ENCODE assay signal across 10 cellular contexts in genomic region chr14:75281691-75282000, GRCh38. TPM values are rescaled to one million over a fixed set of nuclear protein-coding genes. Genes with fewer than 3 reads are reported as not detected.
DNase-seq lines count a peak whose midpoint lies in the region; ATAC-seq and TF ChIP-seq lines count a peak whose summit lies in the region.
"Had no signal": no experiment of that assay in that cellular context is flagged by ENCODE, and none has a peak within 500 bp of the region (broad histone marks: within the 10 kb centered on the region; RNA-seq: fewer than 3 reads in every experiment).

No MANE protein-coding gene starts in this region.

- peak in 1 of 2 donors; percentile 3 for TF ChIP-seq POLR2A in gastroesophageal sphincter (IDR thresholded peaks at IDR 0.05)

- no peak overlapping the region for H2AFZ ChIP-seq in trophoblast cell (ENCODE audit: insufficient read depth, low read length, poor library complexity)

- no peak overlapping the region for H3K18ac ChIP-seq in trophoblast cell (ENCODE audit: low read length)

- no peak overlapping the region for H3K27ac ChIP-seq in CD8-positive, alpha-beta T cell (ENCODE audit: low read depth, low read length)
- H3K27ac ChIP-seq in gastroesophageal sphincter (peak overlapping the region in 3 of 4 donors; percentile 97 to 99 (median 99)), trophoblast cell (ENCODE audit: low read depth, low read length) (no peak overlapping the region)

- no peak for TF ChIP-seq CTCF in CD8-positive, alpha-beta T cell (IDR thresholded peaks at IDR 0.05)
- TF ChIP-seq CTCF in gastroesophageal sphincter (IDR thresholded peaks at IDR 0.05) (no peak), mucosa of descending colon (IDR thresholded peaks at IDR 0.05) (no peak)

- H3K79me1 ChIP-seq in trophoblast cell (ENCODE audit: low read length): peaks cover 21% of the 10 kb centered on the region

- H3K4me3 ChIP-seq in CD8-positive, alpha-beta T cell (ENCODE audit: low read depth, low read length): no peak overlapping the region
- H3K4me3 ChIP-seq in gastroesophageal sphincter (peak overlapping the region in 1 of 2 donors; percentile 71), trophoblast cell (ENCODE audit: low read depth, low read length) (no peak overlapping the region), mucosa of descending colon (no peak overlapping the region)

- no peak overlapping the region for H2BK120ac ChIP-seq in trophoblast cell (ENCODE audit: insufficient read depth, low read length, poor library complexity)

- no peak overlapping the region for H4K91ac ChIP-seq in trophoblast cell (ENCODE audit: low read depth, low read length)

- H3K9me3 ChIP-seq in CD8-positive, alpha-beta T cell (ENCODE audit: low read length): no peaks in the 10 kb centered on the region
- H3K9me3 ChIP-seq in gastroesophageal sphincter (no peaks in the 10 kb centered on the region), trophoblast cell (ENCODE audit: insufficient read depth, low read depth, low read length) (no peaks in the 10 kb centered on the region), mucosa of descending colon (no peaks in the 10 kb centered on the region)

- peaks cover 7% of the 10 kb centered on the region for H3K79me2 ChIP-seq in trophoblast cell (ENCODE audit: control insufficient read depth, insufficient read depth, low read length, poor library complexity)

- 77 to 94% methylated on average over 1 of the region's 1 CpG for whole genome bisulfite sequencing in gastroesophageal sphincter (ENCODE audit: low coverage in 1 of 2), 2 donors
- WGBS in trophoblast cell (ENCODE audit: extremely low coverage, insufficient coverage, insufficient read length): no CpG with 5 or more reads among the region's 1 CpG

- no peak overlapping the region for H3K14ac ChIP-seq in trophoblast cell (ENCODE audit: low read length)

- H2BK12ac ChIP-seq in trophoblast cell (ENCODE audit: low read length): no peak overlapping the region

- ATAC-seq in CD8-positive, alpha-beta T cell: no peak
- ATAC-seq in gastroesophageal sphincter: no peak
- ATAC-seq in HG02973 (IDR thresholded peaks at IDR 0.05; ENCODE audit: unreplicated experiment): no peak
- no peak for ATAC-seq in mucosa of descending colon

- no peak overlapping the region for H2BK5ac ChIP-seq in trophoblast cell (ENCODE audit: low read depth, low read length, poor library complexity)

- no peak overlapping the region for H3K9ac ChIP-seq in trophoblast cell (ENCODE audit: low read length)

- no peak overlapping the region for H3K23ac ChIP-seq in trophoblast cell (ENCODE audit: low read length)

- H3K27ac Mint-ChIP-seq in CD8-positive, alpha-beta T cell: no peak overlapping the region
- H3K27ac Mint-ChIP-seq in activated T-helper 1 cell treated with anti-CD3 and anti-CD28 coated beads, Interleukin-12 subunit alpha, Interleukin-12 subunit beta, Interleukin-2, Interleukin-4 antibody, amounts not matched to agents 30 ng/mL and 10 ng/mL and 1 ng/mL, durations not matched to agents 14 hours and 24 hours and 36 hours: no peak overlapping the region
- H3K27ac Mint-ChIP-seq: activated CD4-positive, alpha-beta T cell treated with anti-CD3 and anti-CD28 coated beads, Interleukin-2, amount 10 ng/mL, durations not matched to agents 7 days and 5 days had no signal

- intact Hi-C loops in CD8-positive, alpha-beta T cell (cut with DNase I, micrococcal nuclease): no loop called here
- intact Hi-C loops in activated T-helper 1 cell treated with anti-CD3 and anti-CD28 coated beads, Interleukin-12 subunit alpha, Interleukin-12 subunit beta, Interleukin-2, Interleukin-4 antibody, amounts not matched to agents 30 ng/mL and 10 ng/mL and 1 ng/mL, durations not matched to agents 14 hours and 24 hours and 36 hours (cut with micrococcal nuclease): no loop called here
- intact Hi-C loops in mucosa of descending colon (cut with DNase I, micrococcal nuclease): no loop called here

- CTCF ChIA-PET in CD8-positive, alpha-beta T cell (lab: Charles Lee): interaction anchor here (0.6 to 3.4 kb wide), 7 partner anchors 8 to 231 kb away, joined by 3 to 11 read pairs (median 4); partner anchors contain the start of gene MLH3

- H3K9me3 Mint-ChIP-seq in CD8-positive, alpha-beta T cell: no peaks in the 10 kb centered on the region
- H3K9me3 Mint-ChIP-seq in activated T-helper 1 cell treated with anti-CD3 and anti-CD28 coated beads, Interleukin-12 subunit alpha, Interleukin-12 subunit beta, Interleukin-2, Interleukin-4 antibody, amounts not matched to agents 30 ng/mL and 10 ng/mL and 1 ng/mL, durations not matched to agents 14 hours and 24 hours and 36 hours: no peaks in the 10 kb centered on the region
- H3K9me3 Mint-ChIP-seq: activated CD4-positive, alpha-beta T cell treated with anti-CD3 and anti-CD28 coated beads, Interleukin-2, amount 10 ng/mL, durations not matched to agents 7 days and 5 days had no signal

- peak overlapping the region; percentile 0 for H3K4me2 ChIP-seq in trophoblast cell (ENCODE audit: low read length)

- H3K27me3 ChIP-seq in CD8-positive, alpha-beta T cell (ENCODE audit: insufficient read depth, low read length): peaks cover 5% of the 10 kb centered on the region
- no peaks in the 10 kb centered on the region for H3K27me3 ChIP-seq in gastroesophageal sphincter
- no peaks in the 10 kb centered on the region for H3K27me3 ChIP-seq in trophoblast cell (ENCODE audit: insufficient read depth, low read length)

- H3K4me1 ChIP-seq in CD8-positive, alpha-beta T cell (ENCODE audit: insufficient read depth, low read length): peaks cover 31% of the 10 kb centered on the region
- H3K4me1 ChIP-seq in gastroesophageal sphincter (peaks cover 0 to 38% (median 14%) of the 10 kb centered on the region in 3 donors), trophoblast cell (ENCODE audit: control insufficient read depth in 1 of 2, insufficient read depth in 2 of 2, low read length in 2 of 2) (peaks cover 9 to 23% of the 10 kb centered on the region in 2 experiments), mucosa of descending colon (ENCODE audit: low read depth) (peaks cover 22% of the 10 kb centered on the region)

- no peak overlapping the region for H3K4ac ChIP-seq in trophoblast cell (ENCODE audit: low read depth, low read length)

- H2AK5ac ChIP-seq in trophoblast cell (ENCODE audit: low read length): no peak overlapping the region

- TF ChIP-seq EP300 in gastroesophageal sphincter (IDR thresholded peaks at IDR 0.05): no peak

- H4K8ac ChIP-seq in trophoblast cell (ENCODE audit: low read depth, low read length): no peak overlapping the region

- H3K4me3 Mint-ChIP-seq in CD8-positive, alpha-beta T cell: peak overlapping the region; percentile 97
- peak overlapping the region; percentile 90 for H3K4me3 Mint-ChIP-seq in activated T-helper 1 cell treated with anti-CD3 and anti-CD28 coated beads, Interleukin-12 subunit alpha, Interleukin-12 subunit beta, Interleukin-2, Interleukin-4 antibody, amounts not matched to agents 30 ng/mL and 10 ng/mL and 1 ng/mL, durations not matched to agents 14 hours and 24 hours and 36 hours
- H3K4me3 Mint-ChIP-seq: activated CD4-positive, alpha-beta T cell treated with anti-CD3 and anti-CD28 coated beads, Interleukin-2, amount 10 ng/mL, durations not matched to agents 7 days and 5 days had no signal

- H4K12ac ChIP-seq in trophoblast cell (ENCODE audit: low read depth, low read length): no peak overlapping the region

- peaks cover 13% of the 10 kb centered on the region for H3K27me3 Mint-ChIP-seq in CD8-positive, alpha-beta T cell (ENCODE audit: low read depth)
- H3K27me3 Mint-ChIP-seq in activated T-helper 1 cell treated with anti-CD3 and anti-CD28 coated beads, Interleukin-12 subunit alpha, Interleukin-12 subunit beta, Interleukin-2, Interleukin-4 antibody, amounts not matched to agents 30 ng/mL and 10 ng/mL and 1 ng/mL, durations not matched to agents 14 hours and 24 hours and 36 hours (ENCODE audit: insufficient read depth): peaks cover 41% of the 10 kb centered on the region

- peaks cover 3% of the 10 kb centered on the region for H3K36me3 ChIP-seq in CD8-positive, alpha-beta T cell (ENCODE audit: insufficient read depth, low read length)
- H3K36me3 ChIP-seq in gastroesophageal sphincter: peaks cover 0 to 15% of the 10 kb centered on the region in 2 donors
- peaks cover 10 to 14% of the 10 kb centered on the region in 2 experiments for H3K36me3 ChIP-seq in trophoblast cell (ENCODE audit: control insufficient read depth in 1 of 2, insufficient read depth in 2 of 2, low read length in 2 of 2)
- H3K36me3 ChIP-seq in mucosa of descending colon (ENCODE audit: low read depth): no peaks in the 10 kb centered on the region

- no peak for DNase-seq in CD8-positive, alpha-beta T cell
- DNase-seq in activated T-helper 1 cell treated with anti-CD3 and anti-CD28 coated beads, Interleukin-12 subunit alpha, Interleukin-12 subunit beta, Interleukin-2, Interleukin-4 antibody, amounts not matched to agents 30 ng/mL and 10 ng/mL and 1 ng/mL, durations not matched to agents 14 hours and 24 hours and 36 hours (ENCODE audit: low spot score): no peak
- DNase-seq in trophoblast cell (peak in 1 of 2 donors; percentile 82), mucosa of descending colon (no peak), NCI-H1417 treated with DMSO at 0.1 percent for 48 hours (lab: John Stamatoyannopoulos, UW) (no peak)
- no peak for DNase-seq in activated CD4-positive, alpha-beta T cell treated with anti-CD3 and anti-CD28 coated beads, Interleukin-2, amount 50 U/mL, for 1 hour
- DNase-seq: activated CD4-positive, alpha-beta T cell treated with anti-CD3 and anti-CD28 coated beads, Interleukin-2, amount 10 ng/mL, durations not matched to agents 7 days and 5 days; NCI-H226 had no signal

- H3K4me1 Mint-ChIP-seq in CD8-positive, alpha-beta T cell (ENCODE audit: low read depth): peaks cover 22% of the 10 kb centered on the region
- H3K4me1 Mint-ChIP-seq in activated T-helper 1 cell treated with anti-CD3 and anti-CD28 coated beads, Interleukin-12 subunit alpha, Interleukin-12 subunit beta, Interleukin-2, Interleukin-4 antibody, amounts not matched to agents 30 ng/mL and 10 ng/mL and 1 ng/mL, durations not matched to agents 14 hours and 24 hours and 36 hours (ENCODE audit: low read depth): peaks cover 37% of the 10 kb centered on the region

- H3K36me3 Mint-ChIP-seq in CD8-positive, alpha-beta T cell: peaks cover 29% of the 10 kb centered on the region
- H3K36me3 Mint-ChIP-seq in activated T-helper 1 cell treated with anti-CD3 and anti-CD28 coated beads, Interleukin-12 subunit alpha, Interleukin-12 subunit beta, Interleukin-2, Interleukin-4 antibody, amounts not matched to agents 30 ng/mL and 10 ng/mL and 1 ng/mL, durations not matched to agents 14 hours and 24 hours and 36 hours (ENCODE audit: low read depth): peaks cover 26% of the 10 kb centered on the region

- POLR2A ChIA-PET in CD8-positive, alpha-beta T cell (lab: Charles Lee): interaction anchor here (1.0 to 1.8 kb wide), 2 partner anchors 13 to 34 kb away, joined by 4 to 9 read pairs; no protein-coding TSS in a partner anchor

RNA-seq across cellular contexts. Expression of gene FOS, which starts 3.0 kb away (rescaled TPM):
- 1,000 to 10,000 TPM; 1,826 to 1,941 TPM for total RNA-seq in CD8-positive, alpha-beta T cell
- total RNA-seq in activated T-helper 1 cell treated with anti-CD3 and anti-CD28 coated beads, Interleukin-12 subunit alpha, Interleukin-12 subunit beta, Interleukin-2, Interleukin-4 antibody, amounts not matched to agents 30 ng/mL and 10 ng/mL and 1 ng/mL, durations not matched to agents 14 hours and 24 hours and 36 hours: 40.9 and 41.9 TPM in 2 replicates
- 100 to 1,000 TPM in 3 of 4 donors, 10 to 100 TPM in 1; 78.0 to 286 (median 179) TPM for total RNA-seq in gastroesophageal sphincter
- 26.6 and 30.7 TPM in 2 replicates for polyA plus RNA-seq in trophoblast cell (2013)
- total RNA-seq in mucosa of descending colon: 100 to 1,000 TPM; 163 to 292 (median 243) TPM

Comparison
In these comparisons a context has a peak if more than half of its experiments do, and no peak if none do; other contexts are left out.
1. H3K27ac ChIP-seq: peak in gastroesophageal sphincter (3 of 4); none in CD8-positive, alpha-beta T cell (single experiment) and trophoblast cell (single experiment).
2. RNA of gene FOS, which starts 3.0 kb away (total RNA-seq): 1,826 to 1,941 TPM in CD8-positive, alpha-beta T cell; 163 to 292 TPM in mucosa of descending colon, 78.0 to 286 TPM in gastroesophageal sphincter and 40.9 to 41.9 TPM in activated T-helper 1 cell treated with anti-CD3 and anti-CD28 coated beads, Interleukin-12 subunit alpha, Interleukin-12 subunit beta, Interleukin-2, Interleukin-4 antibody, amounts not matched to agents 30 ng/mL and 10 ng/mL and 1 ng/mL, durations not matched to agents 14 hours and 24 hours and 36 hours; every median in the first group is over 4 times any median in the second.